ENCODE assay signal across 25 cellular contexts in the genomic region with DNA sequence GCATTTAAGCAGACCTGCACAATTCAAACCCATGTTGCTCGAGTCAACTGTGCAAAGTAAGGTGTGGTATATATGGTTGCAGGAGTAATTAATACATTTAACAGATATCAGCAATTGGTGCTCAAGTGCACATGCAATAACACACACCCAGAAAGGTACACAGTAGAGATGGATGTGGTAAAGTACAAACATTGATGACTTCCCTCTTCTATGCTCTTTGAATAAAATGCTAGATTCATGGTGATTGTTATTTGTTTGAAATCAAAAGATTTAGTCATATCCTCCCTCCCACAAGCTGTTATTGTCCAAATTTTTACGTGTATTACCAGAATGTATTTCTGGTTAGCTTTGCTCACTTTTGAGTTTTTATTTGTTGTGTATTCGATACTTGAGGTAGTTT.
A peak's percentile ranks its signal among the peaks of the same experiment; 100 is the strongest.
DNase-seq lines count a peak whose midpoint lies in the region; ATAC-seq and TF ChIP-seq lines count a peak whose summit lies in the region.
"Had no signal": no experiment of that assay in that cellular context is flagged by ENCODE, and none has a peak within 500 bp of the region (broad histone marks: within the 10 kb centered on the region; RNA-seq: fewer than 3 reads in every experiment).

No MANE protein-coding gene starts in this region.

- H2AK5ac ChIP-seq in mesenchymal stem cell (ENCODE audit: low read length, severe bottlenecking): no peak overlapping the region

- H3K14ac ChIP-seq in mesenchymal stem cell (ENCODE audit: low read length in 2 of 2): no peak overlapping the region

- H3K4me2 ChIP-seq in PC-3 (ENCODE audit: low read length) (no peak overlapping the region; the same call in 1 of the 2 replicates), osteoblast (ENCODE audit: insufficient read depth, low read length) (no peak overlapping the region), mesenchymal stem cell (ENCODE audit: low read length, poor library complexity, severe bottlenecking) (no peak overlapping the region)
- H3K4me2 ChIP-seq: BLaER1 had no signal

- H2BK12ac ChIP-seq in mesenchymal stem cell (ENCODE audit: low read length in 2 of 2): no peak overlapping the region

- H3K79me2 ChIP-seq in PC-3 (ENCODE audit: low read length): no peaks in the 10 kb centered on the region
- H3K79me2 ChIP-seq in osteoblast (ENCODE audit: insufficient read depth, low read length): no peaks in the 10 kb centered on the region

- TF ChIP-seq CTCF in PC-3 (conservative IDR thresholded peaks at IDR 0.05; ENCODE audit: low read depth, low read length): no peak
- TF ChIP-seq CTCF in glutamatergic neuron (IDR thresholded peaks at IDR 0.05; ENCODE audit: partially characterized antibody, unreplicated experiment): no peak
- no peak for TF ChIP-seq CTCF in osteoblast (IDR thresholded peaks at IDR 0.05; ENCODE audit: extremely low read depth, low read depth, low read length)
- no peak for TF ChIP-seq CTCF in osteocyte (IDR thresholded peaks at IDR 0.05)

- 100% methylated on average over 1 of the region's 3 CpGs for WGBS in mesenchymal stem cell

- H3K23ac ChIP-seq in mesenchymal stem cell (ENCODE audit: low read length in 2 of 2): no peak overlapping the region

- H3K27ac Mint-ChIP-seq in glutamatergic neuron (ENCODE audit: unreplicated experiment): peak overlapping the region; percentile 31
- no peak overlapping the region for H3K27ac Mint-ChIP-seq in activated naive CD4-positive, alpha-beta T cell treated with anti-CD3 and anti-CD28 coated beads for 36 hours
- no peak overlapping the region for H3K27ac Mint-ChIP-seq in osteocyte (ENCODE audit: unreplicated experiment)
- H3K27ac Mint-ChIP-seq: CD14-positive monocyte; CD4-positive, alpha-beta memory T cell; CD4-positive, CD25-positive, alpha-beta regulatory T cell; CD8-positive, alpha-beta memory T cell had no signal

- no peak overlapping the region for H4K91ac ChIP-seq in mesenchymal stem cell (ENCODE audit: low read length)

- H2AFZ ChIP-seq in PC-3 (ENCODE audit: low read length): no peak overlapping the region
- H2AFZ ChIP-seq in osteoblast (ENCODE audit: low read length): no peak overlapping the region
- H2AFZ ChIP-seq in mesenchymal stem cell (ENCODE audit: low read depth, low read length): no peak overlapping the region

- H3K4ac ChIP-seq in mesenchymal stem cell (ENCODE audit: low read depth in 1 of 2, low read length in 2 of 2): no peak overlapping the region

- H4K20me1 ChIP-seq in PC-3 (ENCODE audit: low read length): no peaks in the 10 kb centered on the region
- H4K20me1 ChIP-seq in osteoblast (ENCODE audit: insufficient read depth, low read length): no peaks in the 10 kb centered on the region
- H4K20me1 ChIP-seq: BLaER1 had no signal

- no peak overlapping the region for H3K18ac ChIP-seq in mesenchymal stem cell (ENCODE audit: low read depth in 1 of 2, low read length in 2 of 2)

- H3K9me2 ChIP-seq in PC-3 (replicated peaks; ENCODE audit: low read length): no peaks in the 10 kb centered on the region

- H3K36me3 Mint-ChIP-seq in glutamatergic neuron (ENCODE audit: unreplicated experiment): peaks cover 7% of the 10 kb centered on the region
- H3K36me3 Mint-ChIP-seq in activated naive CD4-positive, alpha-beta T cell treated with anti-CD3 and anti-CD28 coated beads for 36 hours (ENCODE audit: low read depth): no peaks in the 10 kb centered on the region
- peaks cover 2% of the 10 kb centered on the region for H3K36me3 Mint-ChIP-seq in osteocyte (ENCODE audit: unreplicated experiment)
- H3K36me3 Mint-ChIP-seq: CD14-positive monocyte; CD4-positive, alpha-beta memory T cell; CD4-positive, CD25-positive, alpha-beta regulatory T cell; CD8-positive, alpha-beta memory T cell had no signal

- H2BK15ac ChIP-seq in mesenchymal stem cell (ENCODE audit: low read depth, poor library complexity, severe bottlenecking): no peak overlapping the region

- no peaks in the 10 kb centered on the region for H3K27me3 Mint-ChIP-seq in glutamatergic neuron (ENCODE audit: unreplicated experiment)
- H3K27me3 Mint-ChIP-seq in activated naive CD4-positive, alpha-beta T cell treated with anti-CD3 and anti-CD28 coated beads for 36 hours (ENCODE audit: low read depth): peaks cover 16% of the 10 kb centered on the region
- H3K27me3 Mint-ChIP-seq in osteocyte (ENCODE audit: unreplicated experiment): peaks cover 25% of the 10 kb centered on the region

- no peaks in the 10 kb centered on the region for H3K36me3 ChIP-seq in PC-3 (ENCODE audit: low read depth, low read length)
- H3K36me3 ChIP-seq in osteoblast (ENCODE audit: insufficient read depth, low read length): no peaks in the 10 kb centered on the region
- no peaks in the 10 kb centered on the region for H3K36me3 ChIP-seq in mesenchymal stem cell (ENCODE audit: control insufficient read depth in 1 of 2, insufficient read depth in 2 of 2, low read depth in 1 of 2, low read length in 2 of 2)
- H3K36me3 ChIP-seq: BE2C, BLaER1 had no signal

- intact Hi-C loops in PC-3 (cut with micrococcal nuclease): loop anchor here (1.0 to 10.0 kb wide), 9 partner anchors 43 to 961 kb away; partner anchors contain the start of gene CSTF2T
- intact Hi-C loops in activated naive CD4-positive, alpha-beta T cell treated with anti-CD3 and anti-CD28 coated beads for 36 hours (cut with micrococcal nuclease): loop anchor here (5.0 kb wide), 2 partner anchors 84 to 899 kb away; no protein-coding TSS in a partner anchor

- no peaks in the 10 kb centered on the region for H3F3A ChIP-seq in PC-3 (ENCODE audit: low read length, unreplicated experiment)

- no peak overlapping the region for H3K27ac ChIP-seq in PC-3 (ENCODE audit: low read length)
- no peak overlapping the region for H3K27ac ChIP-seq in osteoblast (ENCODE audit: low read depth, low read length)
- no peak overlapping the region for H3K27ac ChIP-seq in mesenchymal stem cell (ENCODE audit: low read length, poor library complexity, severe bottlenecking)
- H3K27ac ChIP-seq: BLaER1 had no signal

- CTCF ChIA-PET in PC-3 (lab: Charles Lee): interaction anchor here (0.5 to 1.3 kb wide), 5 partner anchors 10 to 278 kb away, joined by 3 to 9 read pairs (median 4); no protein-coding TSS in a partner anchor
- CTCF ChIA-PET in activated naive CD4-positive, alpha-beta T cell treated with anti-CD3 and anti-CD28 coated beads for 36 hours (lab: Charles Lee): interaction anchor here (0.7 to 3.2 kb wide), 10 partner anchors 10 to 952 kb away, joined by 3 to 13 read pairs (median 3); no protein-coding TSS in a partner anchor

- POLR2A ChIA-PET in PC-3 (lab: Charles Lee; ENCODE audit: unreplicated experiment): interaction anchor here (0.5 kb wide), 1 partner anchor 233 kb away, joined by 4 read pairs; no protein-coding TSS in a partner anchor

- H3K9me3 ChIP-seq in PC-3 (ENCODE audit: low read length) (no peaks in the 10 kb centered on the region), osteoblast (ENCODE audit: low read depth, low read length) (no peaks in the 10 kb centered on the region), mesenchymal stem cell (ENCODE audit: control insufficient read depth, low read length) (no peaks in the 10 kb centered on the region)
- H3K9me3 ChIP-seq: BE2C, BLaER1 had no signal

- no peak overlapping the region for H2BK5ac ChIP-seq in mesenchymal stem cell (ENCODE audit: low read depth, low read length, poor library complexity, severe bottlenecking)

- no peaks in the 10 kb centered on the region for H3K79me1 ChIP-seq in mesenchymal stem cell (replicated peaks; ENCODE audit: low read length, poor library complexity, severe bottlenecking)

- H2BK120ac ChIP-seq in mesenchymal stem cell (ENCODE audit: low read depth, low read length): no peak overlapping the region

- H3K27me3 ChIP-seq in PC-3 (ENCODE audit: low read length) (peaks cover 8% of the 10 kb centered on the region), osteoblast (ENCODE audit: insufficient read depth, low read length) (peaks cover 2% of the 10 kb centered on the region), mesenchymal stem cell (ENCODE audit: control insufficient read depth in 1 of 2, insufficient read depth in 1 of 2, low read length in 2 of 2) (peaks cover 0 to 4% of the 10 kb centered on the region in 2 experiments)
- H3K27me3 ChIP-seq: BE2C, BLaER1 had no signal

- H3K9me3 Mint-ChIP-seq in glutamatergic neuron (ENCODE audit: unreplicated experiment) (peaks cover 1% of the 10 kb centered on the region), osteocyte (ENCODE audit: unreplicated experiment) (no peaks in the 10 kb centered on the region)
- H3K9me3 Mint-ChIP-seq in activated naive CD4-positive, alpha-beta T cell treated with anti-CD3 and anti-CD28 coated beads for 36 hours: no peaks in the 10 kb centered on the region
- H3K9me3 Mint-ChIP-seq: CD14-positive monocyte; CD4-positive, alpha-beta memory T cell; CD8-positive, alpha-beta memory T cell had no signal

- H4K8ac ChIP-seq in mesenchymal stem cell (ENCODE audit: low read length): no peak overlapping the region

- ATAC-seq in PC-3 (peak; percentile 91), GM18873 (IDR thresholded peaks at IDR 0.05; ENCODE audit: low FRiP score, unreplicated experiment) (no peak)
- ATAC-seq: GM12878 had no signal

- no peak overlapping the region for H3K4me3 ChIP-seq in PC-3 (ENCODE audit: low read length)
- no peak overlapping the region for H3K4me3 ChIP-seq in osteoblast (ENCODE audit: insufficient read depth, low read length)
- no peak overlapping the region for H3K4me3 ChIP-seq in mesenchymal stem cell (ENCODE audit: insufficient read depth in 1 of 2, low read depth in 1 of 2, low read length in 2 of 2)
- H3K4me3 ChIP-seq: BLaER1, GM12878 had no signal

- H3K4me1 Mint-ChIP-seq in glutamatergic neuron (ENCODE audit: low read depth, unreplicated experiment) (peaks cover 5% of the 10 kb centered on the region), osteocyte (ENCODE audit: unreplicated experiment) (no peaks in the 10 kb centered on the region)
- no peaks in the 10 kb centered on the region for H3K4me1 Mint-ChIP-seq in activated naive CD4-positive, alpha-beta T cell treated with anti-CD3 and anti-CD28 coated beads for 36 hours (ENCODE audit: low read depth)
- H3K4me1 Mint-ChIP-seq: CD14-positive monocyte; CD4-positive, alpha-beta memory T cell; CD4-positive, CD25-positive, alpha-beta regulatory T cell; CD8-positive, alpha-beta memory T cell had no signal

- peaks cover 16% of the 10 kb centered on the region for H3K4me1 ChIP-seq in PC-3 (ENCODE audit: insufficient read depth, low read length)
- no peaks in the 10 kb centered on the region for H3K4me1 ChIP-seq in osteoblast (ENCODE audit: insufficient read depth, low read length)
- no peaks in the 10 kb centered on the region for H3K4me1 ChIP-seq in mesenchymal stem cell (ENCODE audit: control insufficient read depth, insufficient read depth, low read depth, low read length)
- H3K4me1 ChIP-seq: BE2C, BLaER1 had no signal

- H3K4me3 Mint-ChIP-seq in glutamatergic neuron (ENCODE audit: unreplicated experiment) (no peak overlapping the region), osteocyte (ENCODE audit: unreplicated experiment) (no peak overlapping the region)
- no peak overlapping the region for H3K4me3 Mint-ChIP-seq in activated naive CD4-positive, alpha-beta T cell treated with anti-CD3 and anti-CD28 coated beads for 36 hours
- H3K4me3 Mint-ChIP-seq: CD14-positive monocyte; CD4-positive, alpha-beta memory T cell; CD4-positive, CD25-positive, alpha-beta regulatory T cell; CD8-positive, alpha-beta memory T cell had no signal

- BruUV-seq in PC-3 (replicated peaks; lab: Mats Ljungman, UMichigan): no TSS peak

- DNase-seq in PC-3: peak; percentile 53
- no peak for DNase-seq in glutamatergic neuron
- DNase-seq in osteoblast (ENCODE audit: insufficient read length, low spot score, missing footprints): peak; percentile 22
- no peak for DNase-seq in mesenchymal stem cell
- no peak for DNase-seq in activated naive CD4-positive, alpha-beta T cell treated with anti-CD3 and anti-CD28 coated beads for 36 hours
- no peak for DNase-seq in osteocyte (ENCODE audit: extremely low spot score, unreplicated experiment)
- DNase-seq: 8988T; ACHN; BE2C; C1 segment of cervical spinal cord; CD4-positive, alpha-beta memory T cell; CD4-positive, CD25-positive, alpha-beta regulatory T cell; CD8-positive, alpha-beta memory T cell; COR-L47; DMS 273 treated with DMSO at 0.1 percent for 48 hours; DMS153; DMS53; DMS79; DND-41; EL; GDM1 had no signal

- H3K9ac ChIP-seq in PC-3 (ENCODE audit: low read length): no peak overlapping the region
- H3K9ac ChIP-seq in mesenchymal stem cell (ENCODE audit: low read length): no peak overlapping the region
- H3K9ac ChIP-seq: BLaER1 had no signal

Comparison
In these comparisons a context has a peak if more than half of its experiments do, and no peak if none do; other contexts are left out.
1. DNase-seq: peak in PC-3 (single experiment) and osteoblast (single experiment); none in glutamatergic neuron (single experiment), mesenchymal stem cell (single experiment), activated naive CD4-positive, alpha-beta T cell treated with anti-CD3 and anti-CD28 coated beads for 36 hours (single experiment) and osteocyte (single experiment).